28 cellular contexts compared by ENCODE assay signal in genomic region chr6:142240203-142240602, GRCh38.
"Had no signal": no experiment of that assay in that cellular context is flagged by ENCODE, and none has a peak within 500 bp of the region (broad histone marks: within the 10 kb centered on the region; RNA-seq: fewer than 3 reads in every experiment).

No MANE protein-coding gene starts in this region.

- H3K9me3 ChIP-seq: left lung, lower lobe of right lung, pancreas, prostate gland, tibial nerve, uterus had no signal

- ATAC-seq: left colon; left lung; lower lobe of right lung; naive thymus-derived CD8-positive, alpha-beta T cell; pancreas; right cardiac atrium; sciatic nerve; stimulated activated memory B cell treated with anti-CD40 and anti-IgM and Interleukin-4, amounts not matched to agents 10 μg/mL and 1 μg/mL and 100 μg/mL, for 72 hours; stimulated activated naive CD8-positive, alpha-beta T cell treated with anti-CD3 and anti-CD28 coated beads, Interleukin-15, amount 100 ng/mL, for 72 hours had no signal

- DNase-seq: hypothalamus; immature natural killer cell; kidney; left colon; left lung; lower lobe of right lung; mammary epithelial cell; mesenchymal stem cell; naive thymus-derived CD8-positive, alpha-beta T cell; nucleus accumbens; pancreas; posterior cingulate gyrus; retina; right cardiac atrium; stimulated activated CD4-positive, alpha-beta T cell treated with anti-CD3 and anti-CD28 coated beads, Interleukin-1b, Interleukin-23, amount 100 ng/mL, for 48 hours; stimulated activated CD4-positive, alpha-beta T cell treated with anti-CD3 and anti-CD28 coated beads, Interleukin-2, amount 100 ng/mL, for 48 hours; stimulated activated CD4-positive, alpha-beta T cell treated with anti-CD3 and anti-CD28 coated beads, Interleukin-4, amount 100 ng/mL, for 4 hours; stimulated activated CD8-positive, alpha-beta memory T cell treated with anti-CD3 and anti-CD28 coated beads, Interleukin-4, amount 100 ng/mL, for 48 hours; stimulated activated naive CD4-positive, alpha-beta T cell treated with Interleukin-2 at 50 U/mL for 16 hours; stimulated activated naive CD8-positive, alpha-beta T cell treated with anti-CD3 and anti-CD28 coated beads, Interleukin-15, amount 100 ng/mL, for 72 hours; substantia nigra; uterus had no signal

- H3K4me3 ChIP-seq: left lung, lower lobe of right lung, pancreas, prostate gland, smooth muscle cell, tibial nerve, uterus had no signal

- H3K36me3 ChIP-seq: left lung, lower lobe of right lung, pancreas, prostate gland, tibial nerve, uterus had no signal

- H3K27me3 ChIP-seq: left lung, pancreas, tibial nerve, uterus had no signal

- H3K27ac ChIP-seq: left lung, lower lobe of right lung, pancreas, prostate gland, tibial nerve, uterus had no signal

- H3K4me2 ChIP-seq: smooth muscle cell had no signal

- H3K4me1 ChIP-seq: left lung, lower lobe of right lung, pancreas, prostate gland, tibial nerve, uterus had no signal

- FAIRE-seq: islet of Langerhans, kidney, pancreas had no signal
